Comparison of ENCODE assay signal across 23 cellular contexts in genomic region chr12:4120316-4120920, GRCh38.
DNase-seq lines count a peak whose midpoint lies in the region; ATAC-seq, FAIRE-seq and TF ChIP-seq lines count a peak whose summit lies in the region.
"Had no signal": no experiment of that assay in that cellular context is flagged by ENCODE, and none has a peak within 500 bp of the region (broad histone marks: within the 10 kb centered on the region; RNA-seq: fewer than 3 reads in every experiment).

No MANE protein-coding gene starts in this region.

- peaks cover 3% of the 10 kb centered on the region for H3K27me3 Mint-ChIP-seq in activated CD4-positive, alpha-beta T cell treated with anti-CD3 and anti-CD28 coated beads for 36 hours
- no peaks in the 10 kb centered on the region for H3K27me3 Mint-ChIP-seq in activated T-helper 2 cell treated with anti-CD3 and anti-CD28 coated beads, Interferon-gamma antibody, Interleukin-2, Interleukin-4, amounts not matched to agents 10 μg/mL and 5 μg/mL and 100 μg/mL, durations not matched to agents 14 hours and 24 hours and 36 hours (ENCODE audit: low read depth)

- H3K36me3 ChIP-seq in osteoblast (ENCODE audit: insufficient read depth, low read length) (no peaks in the 10 kb centered on the region), testis (ENCODE audit: low read depth, missing control alignments) (no peaks in the 10 kb centered on the region)
- H3K36me3 ChIP-seq: BE2C, breast epithelium, HAP-1, uterus had no signal

- intact Hi-C loops in activated CD4-positive, alpha-beta T cell treated with anti-CD3 and anti-CD28 coated beads for 36 hours (cut with DNase I, micrococcal nuclease): no loop called here
- intact Hi-C loops in activated T-helper 2 cell treated with anti-CD3 and anti-CD28 coated beads, Interferon-gamma antibody, Interleukin-2, Interleukin-4, amounts not matched to agents 10 μg/mL and 5 μg/mL and 100 μg/mL, durations not matched to agents 14 hours and 24 hours and 36 hours (cut with micrococcal nuclease): no loop called here
- intact Hi-C loops in testis (cut with DNase I; ENCODE audit: low total_unique reads): no loop called here

- no peaks in the 10 kb centered on the region for H3K36me3 Mint-ChIP-seq in activated CD4-positive, alpha-beta T cell treated with anti-CD3 and anti-CD28 coated beads for 36 hours (ENCODE audit: low read depth)
- H3K36me3 Mint-ChIP-seq in activated T-helper 2 cell treated with anti-CD3 and anti-CD28 coated beads, Interferon-gamma antibody, Interleukin-2, Interleukin-4, amounts not matched to agents 10 μg/mL and 5 μg/mL and 100 μg/mL, durations not matched to agents 14 hours and 24 hours and 36 hours (ENCODE audit: low read depth): no peaks in the 10 kb centered on the region
- H3K36me3 Mint-ChIP-seq: activated CD4-positive, alpha-beta memory T cell treated with anti-CD3 and anti-CD28 coated beads for 36 hours had no signal

- CTCF ChIA-PET in activated CD4-positive, alpha-beta T cell treated with anti-CD3 and anti-CD28 coated beads for 36 hours (lab: Charles Lee): interaction anchor here (1.0 to 1.4 kb wide), 3 partner anchors 21 to 169 kb away, joined by 3 to 6 read pairs (median 3); no protein-coding TSS in a partner anchor

- peak; percentile 41 for FAIRE-seq in GM18507 (lab: Jason Lieb, UNC)

- no peak for ATAC-seq in activated CD4-positive, alpha-beta T cell treated with anti-CD3 and anti-CD28 coated beads for 36 hours
- no peak for ATAC-seq in HG03175 (IDR thresholded peaks at IDR 0.05; ENCODE audit: unreplicated experiment)
- ATAC-seq: activated T-cell treated with anti-CD3 and anti-CD28 coated beads, Interleukin-2, amount 50 U/mL, for 72 hours; mucosa of descending colon; Right ventricle myocardium inferior had no signal

- H4K20me1 ChIP-seq in osteoblast (ENCODE audit: insufficient read depth, low read length): no peaks in the 10 kb centered on the region

- H3K4me3 Mint-ChIP-seq in activated CD4-positive, alpha-beta T cell treated with anti-CD3 and anti-CD28 coated beads for 36 hours: no peak overlapping the region
- H3K4me3 Mint-ChIP-seq in activated T-helper 2 cell treated with anti-CD3 and anti-CD28 coated beads, Interferon-gamma antibody, Interleukin-2, Interleukin-4, amounts not matched to agents 10 μg/mL and 5 μg/mL and 100 μg/mL, durations not matched to agents 14 hours and 24 hours and 36 hours (ENCODE audit: low read depth): no peak overlapping the region
- H3K4me3 Mint-ChIP-seq: activated CD4-positive, alpha-beta memory T cell treated with anti-CD3 and anti-CD28 coated beads for 36 hours; dendritic cell treated with granulocyte-macrophage colony-stimulating factor and Interleukin-4, amounts not matched to agents 40 ng/mL and 50 ng/mL, for 4 days had no signal

- H3K27me3 ChIP-seq in osteoblast (ENCODE audit: insufficient read depth, low read length): peaks cover 3% of the 10 kb centered on the region
- H3K27me3 ChIP-seq in testis: no peaks in the 10 kb centered on the region
- H3K27me3 ChIP-seq: breast epithelium, uterus had no signal

- 83 to 90% methylated on average over 5 of the region's 5 CpGs for WGBS in testis, 2 donors

- H3K27ac ChIP-seq in osteoblast (ENCODE audit: low read depth, low read length): no peak overlapping the region
- no peak overlapping the region for H3K27ac ChIP-seq in testis
- H3K27ac ChIP-seq: breast epithelium, uterus had no signal

- POLR2A ChIA-PET in activated CD4-positive, alpha-beta T cell treated with anti-CD3 and anti-CD28 coated beads for 36 hours (lab: Charles Lee): no interaction called here

- no peak overlapping the region for H2AFZ ChIP-seq in osteoblast (ENCODE audit: low read length)

- no peak for TF ChIP-seq POLR2A in testis (IDR thresholded peaks at IDR 0.05)

- H3K79me2 ChIP-seq in osteoblast (ENCODE audit: insufficient read depth, low read length): no peaks in the 10 kb centered on the region

- H3K4me3 ChIP-seq in osteoblast (ENCODE audit: insufficient read depth, low read length) (no peak overlapping the region), testis (no peak overlapping the region)
- H3K4me3 ChIP-seq: breast epithelium, HAP-1, mucosa of descending colon, uterus had no signal

- no peak overlapping the region for H3K4me2 ChIP-seq in osteoblast (ENCODE audit: insufficient read depth, low read length)

- H3K9me3 ChIP-seq in osteoblast (ENCODE audit: low read depth, low read length) (no peaks in the 10 kb centered on the region), testis (no peaks in the 10 kb centered on the region)
- H3K9me3 ChIP-seq: BE2C, breast epithelium, HAP-1, mucosa of descending colon, uterus had no signal

- H3K4me1 ChIP-seq in osteoblast (ENCODE audit: insufficient read depth, low read length) (peaks cover 12% of the 10 kb centered on the region), testis (peaks cover 4% of the 10 kb centered on the region)
- H3K4me1 ChIP-seq: BE2C, HAP-1, uterus had no signal

- no peak for TF ChIP-seq CTCF in osteoblast (IDR thresholded peaks at IDR 0.05; ENCODE audit: extremely low read depth, low read depth, low read length)
- no peak for TF ChIP-seq CTCF in testis (IDR thresholded peaks at IDR 0.05)

- DNase-seq in activated CD4-positive, alpha-beta T cell treated with anti-CD3 and anti-CD28 coated beads for 36 hours: no peak
- no peak for DNase-seq in activated CD4-positive, alpha-beta T cell treated with anti-CD3 and anti-CD28 coated beads for 1 hour
- DNase-seq in GM18507 (ENCODE audit: extremely low spot score, insufficient read length, low read depth): no peak
- peak; percentile 5 for DNase-seq in activated T-helper 2 cell treated with anti-CD3 and anti-CD28 coated beads, Interferon-gamma antibody, Interleukin-2, Interleukin-4, amounts not matched to agents 10 μg/mL and 5 μg/mL and 100 μg/mL, durations not matched to agents 14 hours and 24 hours and 36 hours (ENCODE audit: low spot score)
- peak; percentile 18 for DNase-seq in osteoblast (ENCODE audit: insufficient read length, low spot score, missing footprints)
- DNase-seq in testis: no peak
- no peak for DNase-seq in SK-N-DZ (ENCODE audit: low spot score)
- DNase-seq: activated CD4-positive, alpha-beta memory T cell treated with anti-CD3 and anti-CD28 coated beads for 36 hours; activated T-cell treated with anti-CD3 and anti-CD28 coated beads, Interleukin-2, amount 50 U/mL, for 72 hours; BE2C; Calu3; mucosa of descending colon; NCI-H1417 treated with DMSO at 0.1 percent for 48 hours; NCI-H2171; NCI-H526; retina; stimulated activated CD4-positive, alpha-beta T cell treated with anti-CD3 and anti-CD28 coated beads, Interleukin-12 subunit alpha, Interleukin-12 subunit beta, amount 100 ng/mL, for 4 hours; uterus had no signal

- peaks cover 68% of the 10 kb centered on the region for H3K4me1 Mint-ChIP-seq in activated CD4-positive, alpha-beta T cell treated with anti-CD3 and anti-CD28 coated beads for 36 hours
- peaks cover 58% of the 10 kb centered on the region for H3K4me1 Mint-ChIP-seq in activated T-helper 2 cell treated with anti-CD3 and anti-CD28 coated beads, Interferon-gamma antibody, Interleukin-2, Interleukin-4, amounts not matched to agents 10 μg/mL and 5 μg/mL and 100 μg/mL, durations not matched to agents 14 hours and 24 hours and 36 hours (ENCODE audit: low read depth)

- no peaks in the 10 kb centered on the region for H3K9me3 Mint-ChIP-seq in activated CD4-positive, alpha-beta T cell treated with anti-CD3 and anti-CD28 coated beads for 36 hours (ENCODE audit: low read depth)
- H3K9me3 Mint-ChIP-seq in activated T-helper 2 cell treated with anti-CD3 and anti-CD28 coated beads, Interferon-gamma antibody, Interleukin-2, Interleukin-4, amounts not matched to agents 10 μg/mL and 5 μg/mL and 100 μg/mL, durations not matched to agents 14 hours and 24 hours and 36 hours: no peaks in the 10 kb centered on the region
- H3K9me3 Mint-ChIP-seq: activated CD4-positive, alpha-beta memory T cell treated with anti-CD3 and anti-CD28 coated beads for 36 hours; dendritic cell treated with granulocyte-macrophage colony-stimulating factor and Interleukin-4, amounts not matched to agents 40 ng/mL and 50 ng/mL, for 4 days had no signal

- H3K27ac Mint-ChIP-seq in activated CD4-positive, alpha-beta T cell treated with anti-CD3 and anti-CD28 coated beads for 36 hours: peak overlapping the region; percentile 22
- peak overlapping the region; percentile 36 for H3K27ac Mint-ChIP-seq in activated T-helper 2 cell treated with anti-CD3 and anti-CD28 coated beads, Interferon-gamma antibody, Interleukin-2, Interleukin-4, amounts not matched to agents 10 μg/mL and 5 μg/mL and 100 μg/mL, durations not matched to agents 14 hours and 24 hours and 36 hours
- H3K27ac Mint-ChIP-seq: dendritic cell treated with granulocyte-macrophage colony-stimulating factor and Interleukin-4, amounts not matched to agents 40 ng/mL and 50 ng/mL, for 4 days had no signal

Comparison
In these comparisons a context has a peak if more than half of its experiments do, and no peak if none do; other contexts are left out.
1. DNase-seq: peak in activated T-helper 2 cell treated with anti-CD3 and anti-CD28 coated beads, Interferon-gamma antibody, Interleukin-2, Interleukin-4, amounts not matched to agents 10 μg/mL and 5 μg/mL and 100 μg/mL, durations not matched to agents 14 hours and 24 hours and 36 hours (single experiment) and osteoblast (single experiment); none in activated CD4-positive, alpha-beta T cell treated with anti-CD3 and anti-CD28 coated beads for 36 hours (single experiment), activated CD4-positive, alpha-beta T cell treated with anti-CD3 and anti-CD28 coated beads for 1 hour (single experiment), GM18507 (single experiment), testis (single experiment) and SK-N-DZ (single experiment).